In genomic region chr2:117631141-117631540, GRCh38 we compare ENCODE assay signal across 26 cellular contexts.
"Had no signal": no experiment of that assay in that cellular context is flagged by ENCODE, and none has a peak within 500 bp of the region (broad histone marks: within the 10 kb centered on the region; RNA-seq: fewer than 3 reads in every experiment).

No MANE protein-coding gene starts in this region.

- H3K79me2 ChIP-seq: parathyroid adenoma had no signal

- H3K27me3 ChIP-seq: right lobe of liver, stomach, thyroid gland, vagina had no signal

- H3K4me3 ChIP-seq: coronary artery, esophagus muscularis mucosa, lower lobe of right lung, right lobe of liver, stomach, thyroid gland, vagina had no signal

- H3K27ac Mint-ChIP-seq: immature natural killer cell, natural killer cell, progenitor cell of endocrine pancreas had no signal

- H3K4me1 ChIP-seq: esophagus muscularis mucosa, lower lobe of right lung, parathyroid adenoma, right lobe of liver, stomach, thyroid gland, vagina had no signal

- ATAC-seq: left colon, left ventricle myocardium superior, lower lobe of right lung, natural killer cell, right lobe of liver had no signal

- H3K4me1 Mint-ChIP-seq: immature natural killer cell, natural killer cell, neural crest cell had no signal

- H3K4me3 Mint-ChIP-seq: immature natural killer cell, natural killer cell, neural crest cell had no signal

- H3K36me3 Mint-ChIP-seq: immature natural killer cell, natural killer cell had no signal

- H3K9me3 Mint-ChIP-seq: natural killer cell had no signal

- H3K9me3 ChIP-seq: esophagus muscularis mucosa, lower lobe of right lung, right lobe of liver, stomach, thyroid gland, vagina had no signal

- H3K9ac ChIP-seq: parathyroid adenoma had no signal

- H2AFZ ChIP-seq: parathyroid adenoma had no signal

- DNase-seq: dermis blood vessel endothelial cell; effector memory CD4-positive, alpha-beta T cell; foreskin melanocyte; hypothalamus; immature natural killer cell; islet precursor cell; kidney glomerular epithelial cell; left colon; left ventricle myocardium superior; lower lobe of right lung; natural killer cell; right lobe of liver; small intestine; stimulated activated CD4-positive, alpha-beta T cell treated with anti-CD3 and anti-CD28 coated beads, Interleukin-15, amount 100 ng/mL, for 24 hours; stimulated activated CD4-positive, alpha-beta T cell treated with anti-CD3 and anti-CD28 coated beads, Interleukin-2, amount 100 ng/mL, for 48 hours; stimulated activated CD8-positive, alpha-beta memory T cell treated with anti-CD3 and anti-CD28 coated beads, Interleukin-4, amount 100 ng/mL, for 48 hours; stimulated activated naive CD4-positive, alpha-beta T cell treated with Interleukin-2 at 50 U/mL for 16 hours; stomach; thyroid gland; trophoblast cell had no signal

- H3K27ac ChIP-seq: coronary artery, esophagus muscularis mucosa, lower lobe of right lung, parathyroid adenoma, right lobe of liver, stomach, thyroid gland, vagina had no signal

- H3K36me3 ChIP-seq: esophagus muscularis mucosa, lower lobe of right lung, right lobe of liver, stomach, thyroid gland, vagina had no signal
